Comparison of ENCODE assay signal across 8 cellular contexts in the genomic region with DNA sequence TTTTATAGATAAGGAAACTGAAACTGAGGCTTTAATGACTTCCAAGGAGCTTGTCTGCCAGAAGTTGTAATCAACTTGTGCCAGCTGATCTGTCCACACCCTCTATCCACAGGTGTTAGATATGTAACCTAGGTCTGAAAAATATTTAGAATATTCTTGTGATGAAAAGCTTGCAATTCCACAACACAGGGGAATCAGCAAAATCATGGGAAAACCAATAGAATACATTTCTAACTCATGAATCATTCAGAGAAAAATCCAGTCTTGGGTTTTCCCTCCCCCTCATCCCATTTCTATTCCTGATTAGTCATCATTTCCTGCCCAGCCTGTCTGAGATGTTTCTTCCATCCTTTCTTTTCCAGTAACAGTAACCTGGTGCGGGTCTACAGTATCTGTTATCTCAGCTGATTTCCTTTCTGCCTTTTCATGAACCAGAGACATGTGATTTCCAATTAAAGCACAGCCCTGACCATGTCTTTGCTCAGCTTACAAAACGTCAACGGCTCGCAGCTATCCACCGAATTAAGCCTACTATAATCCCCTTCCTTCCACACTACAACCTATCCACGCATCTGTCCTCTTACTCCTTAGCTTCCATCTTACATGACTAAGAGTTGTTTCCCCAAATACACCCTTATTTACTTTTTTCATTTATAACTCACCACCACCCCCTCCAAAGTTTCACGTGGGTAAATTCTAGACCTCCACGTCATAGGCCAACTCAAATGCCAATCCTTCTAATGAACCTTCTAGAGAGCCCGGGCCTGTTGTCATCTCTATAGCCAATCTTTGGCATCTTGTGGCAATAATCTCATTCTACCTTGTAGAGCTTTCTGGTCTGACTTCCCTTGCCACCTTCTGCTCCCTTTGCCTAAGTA. TPM values are rescaled to one million over a fixed set of nuclear protein-coding genes. Genes with fewer than 3 reads are reported as not detected.
A peak's percentile ranks its signal among the peaks of the same experiment; 100 is the strongest.
DNase-seq lines count a peak whose midpoint lies in the region; ATAC-seq, FAIRE-seq and TF ChIP-seq lines count a peak whose summit lies in the region.

No MANE protein-coding gene starts in this region.

- H3K9me3 ChIP-seq in HepG2 (ENCODE audit: low read length) (no peaks in the 10 kb centered on the region), suprapubic skin (no peaks in the 10 kb centered on the region)

- H3K27me3 ChIP-seq in HepG2 (ENCODE audit: control insufficient read depth in 1 of 2, insufficient read depth in 2 of 2, low read length in 2 of 2) (no peaks in the 10 kb centered on the region; a peak in 1 of 5 replicates), suprapubic skin (no peaks in the 10 kb centered on the region)

- H3K4me2 ChIP-seq in HepG2 (ENCODE audit: low read depth, low read length) = peak overlapping the region; percentile 93

- in situ Hi-C loops in HepG2 (cut with HindIII; ENCODE audit: extremely low pct_ligation_motif_present, low pct_unique_long_range_greater_than_20kb) = no loop called here

- no peak for FAIRE-seq in HepG2 (lab: Jason Lieb, UNC)

- H3K4me1 ChIP-seq in HepG2 (ENCODE audit: insufficient read depth, low read length) (peaks cover 59% of the 10 kb centered on the region), suprapubic skin (peaks cover 33% of the 10 kb centered on the region)

- peaks cover 16% of the 10 kb centered on the region for H4K20me1 ChIP-seq in HepG2 (ENCODE audit: insufficient read depth, low read length)

- POLR2A ChIA-PET in RWPE1 (lab: Yijun Ruan, JAX; ENCODE audit: low non-redundant PET) (no interaction called here), HepG2 (lab: Yijun Ruan, JAX) (interaction anchor here (0.6 to 1.7 kb wide), 7 partner anchors 10 to 772 kb away, joined by 3 to 7 read pairs (median 3); a partner anchor contains a TSS)

- H3K4me3 ChIP-seq in AG09309 (ENCODE audit: control insufficient read depth, low read depth, low read length) (peak overlapping the region; percentile 48), GM12875 (ENCODE audit: low read depth, low read length) (peak overlapping the region; percentile 90), HepG2 (replicated peaks in 1 of 3; ENCODE audit: insufficient read depth in 1 of 3, low read depth in 2 of 3, low read length in 3 of 3) (peak overlapping the region; percentile 79 to 90 (median 81)), suprapubic skin (peak overlapping the region; percentile 91)

- peak overlapping the region; percentile 94 for H3K27ac ChIP-seq in RWPE1
- H3K27ac ChIP-seq in cingulate gyrus (ENCODE audit: low read depth, low read length) = peak overlapping the region; percentile 86
- peak overlapping the region; percentile 85 for H3K27ac ChIP-seq in HepG2 (ENCODE audit: extremely low read length, insufficient read depth, low read length)
- peak overlapping the region; percentile 91 for H3K27ac ChIP-seq in suprapubic skin

- CTCF ChIA-PET in RWPE1 (lab: Yijun Ruan, JAX) = interaction anchor here (0.6 to 1.3 kb wide), 5 partner anchors 9 to 1055 kb away, joined by 3 to 5 read pairs (median 3); no protein-coding TSS in a partner anchor
- CTCF ChIA-PET in HepG2 (lab: Yijun Ruan, JAX; ENCODE audit: low intra/inter-chr PET ratio, low total read pairs) = no interaction called here

- TF ChIP-seq RAD21 in HepG2 (CRISPR knock-in tag; IDR thresholded peaks at IDR 0.05) = no peak

- H3K79me2 ChIP-seq in HepG2 (ENCODE audit: insufficient read depth, low read length) = peaks cover 33% of the 10 kb centered on the region

- no peak for TF ChIP-seq POLR2A in HepG2 (IDR thresholded peaks at IDR 0.05; ENCODE audit: insufficient read depth in 1 of 2, low read depth in 2 of 2, low read length in 2 of 2)
- TF ChIP-seq POLR2A in suprapubic skin (IDR thresholded peaks at IDR 0.05) = no peak

- TF ChIP-seq EP300 in HepG2 (IDR thresholded peaks at IDR 0.05; ENCODE audit: low read depth in 2 of 2, low read length in 2 of 2) (peak in 1 of 2 experiments; percentile 20; a peak in 1 of 4 replicates), HepG2 (CRISPR knock-in tag; IDR thresholded peaks at IDR 0.05; ENCODE audit: borderline replicate concordance) (no peak), suprapubic skin (IDR thresholded peaks at IDR 0.05) (no peak)

- 9% methylated on average over 9 of the region's 9 CpGs for WGBS in HepG2 (ENCODE audit: low lambda C conversion rate)
- WGBS in suprapubic skin = 17% methylated on average over 9 of the region's 9 CpGs

- TF ChIP-seq CTCF in AG09309 (IDR thresholded peaks at IDR 0.05; ENCODE audit: control insufficient read depth, insufficient read depth, low read depth, low read length, missing control alignments) (no peak), GM12875 (IDR thresholded peaks at IDR 0.05; ENCODE audit: borderline replicate concordance, insufficient read depth, low read depth, low read length) (no peak), RWPE1 (conservative IDR thresholded peaks at IDR 0.05; ENCODE audit: low read depth) (no peak), HepG2 (CRISPR knock-in tag; IDR thresholded peaks at IDR 0.05) (no peak), suprapubic skin (IDR thresholded peaks at IDR 0.05) (no peak)

- H3K36me3 ChIP-seq in HepG2 (replicated peaks in 1 of 2; ENCODE audit: control insufficient read depth in 1 of 2, insufficient read depth in 2 of 2, low read length in 2 of 2) = no peaks in the 10 kb centered on the region
- H3K36me3 ChIP-seq in suprapubic skin = no peaks in the 10 kb centered on the region

- DNase-seq in AG09309 (ENCODE audit: low read depth) = peak; percentile 82
- peak; percentile 94 for DNase-seq in RWPE1 (ENCODE audit: low spot score)
- peak; percentile 64 for DNase-seq in HepG2 (ENCODE audit: low spot score)
- DNase-seq in suprapubic skin (ENCODE audit: low spot score in 2 of 2) = no peak
- no peak for DNase-seq in central memory CD4-positive, alpha-beta T cell

- ATAC-seq in HG03066 (IDR thresholded peaks at IDR 0.05; ENCODE audit: low read depth, unreplicated experiment) = peak; percentile 3
- ATAC-seq in HepG2 = peak; percentile 10; the same call in 2 of the 3 replicates

- BruUV-seq in HepG2 (replicated peaks; lab: Mats Ljungman, UMichigan) = TSS peak; percentile 90

- H3K9ac ChIP-seq in HepG2 (ENCODE audit: insufficient read depth, low read depth, low read length) = peak overlapping the region; percentile 81

- peak overlapping the region; percentile 29 for H2AFZ ChIP-seq in HepG2 (ENCODE audit: low read length)

- intact Hi-C loops in HepG2 (cut with micrococcal nuclease; ENCODE audit: unreplicated experiment) = loop anchor here (2.0 to 5.0 kb wide), 2 partner anchors 74 to 288 kb away; a partner anchor contains a TSS

TF ChIP-seq in HepG2, 621 proteins besides CTCF, POLR2A, EP300 and RAD21 (continues in another document):
- TF ChIP-seq FOSL2 (CRISPR knock-in tag; IDR thresholded peaks at IDR 0.05) = peak; percentile 78
- TF ChIP-seq TARDBP (CRISPR knock-in tag; IDR thresholded peaks at IDR 0.05) = 0 out of 2 replicates have a peak, but pooled peaks have one; percentile 43
- TF ChIP-seq RARA (CRISPR knock-in tag; IDR thresholded peaks at IDR 0.05) = 0 out of 2 replicates have a peak, but pooled peaks have one; percentile 10
- TF ChIP-seq U2AF1 (optimal IDR thresholded peaks at IDR 0.05; ENCODE audit: low read depth, low read length) = no peak
- TF ChIP-seq LCORL (IDR thresholded peaks at IDR 0.05) = no peak
- TF ChIP-seq LCORL (CRISPR knock-in tag; IDR thresholded peaks at IDR 0.05) = peak; percentile 38; the same call in 1 of the 2 replicates
- 0 out of 2 replicates have a peak, but pooled peaks have one; percentile 1 for TF ChIP-seq FOXK1 (CRISPR knock-in tag; IDR thresholded peaks at IDR 0.05; ENCODE audit: borderline replicate concordance, low read depth)
- no peak for TF ChIP-seq MATR3 (CRISPR knock-in tag; IDR thresholded peaks at IDR 0.05)
- TF ChIP-seq ZFAT (CRISPR knock-in tag; conservative IDR thresholded peaks at IDR 0.05) = no peak
- 0 out of 2 replicates have a peak, but pooled peaks have one; percentile 52 for TF ChIP-seq ZNF354B (CRISPR knock-in tag; IDR thresholded peaks at IDR 0.05)
- TF ChIP-seq POLR2AphosphoS5 (IDR thresholded peaks at IDR 0.05; ENCODE audit: low read depth, low read length) = no peak
- TF ChIP-seq SAP130 (CRISPR knock-in tag; IDR thresholded peaks at IDR 0.05; ENCODE audit: low read depth) = peak; percentile 42; the same call in 1 of the 2 replicates

RNA-seq across cellular contexts. Expression of a gene that starts 1.0 kb away (rescaled TPM):
- total RNA-seq in HepG2 (2016; rRNA removed; fragmentation: Illumina TruSeq; extraction: Trizol) (11.0 and 13.1 TPM in 2 replicates), suprapubic skin (10 to 100 TPM in 2 of 4 donors, 1 to 10 TPM in 2; 2.9 to 19.1 (median 9.9) TPM)
- 7.4 and 7.7 TPM in 2 replicates for total RNA-seq in HepG2 (2016; cell fraction: cytosol; rRNA removed; fragmentation: Illumina TruSeq; extraction: Trizol; ENCODE audit: low read depth)
- total RNA-seq in HepG2 (2016; cell fraction: insoluble cytoplasmic fraction; rRNA removed; fragmentation: Illumina TruSeq; extraction: Trizol) = 10.6 and 11.4 TPM in 2 replicates
- total RNA-seq in HepG2 (2016; cell fraction: membrane; rRNA removed; fragmentation: Illumina TruSeq; extraction: Trizol) = 8.1 and 8.3 TPM in 2 replicates
- 6.7 and 7.6 TPM in 2 replicates for total RNA-seq in HepG2 (2016; cell fraction: nucleus; rRNA removed; fragmentation: Illumina TruSeq; extraction: Trizol)
- polyA plus RNA-seq in HepG2 (2011; rRNA removed) = 3.5 and 3.6 TPM in 2 replicates
- 1.7 and 1.8 TPM in 2 replicates for polyA plus RNA-seq in HepG2 (2011; cell fraction: cytosol; rRNA removed)
- 3.6 and 4.8 TPM in 2 replicates for polyA plus RNA-seq in HepG2 (2011; cell fraction: nucleus; rRNA removed)
- 5.3 and 6.0 TPM in 2 replicates for polyA plus RNA-seq in HepG2 (2012)
- 0.45 and 0.55 TPM in 2 replicates for polyA plus RNA-seq in HepG2 (2016; cell fraction: cytosol; fragmentation: Illumina TruSeq; extraction: Trizol; ENCODE audit: low read depth)
- polyA plus RNA-seq in HepG2 (2016; cell fraction: insoluble cytoplasmic fraction; fragmentation: Illumina TruSeq; extraction: Trizol; ENCODE audit: low read depth) = 6.1 and 6.3 TPM in 2 replicates
- polyA plus RNA-seq in HepG2 (2016; cell fraction: membrane; fragmentation: Illumina TruSeq; extraction: Trizol; ENCODE audit: low read depth) = 1.7 and 2.1 TPM in 2 replicates
- polyA plus RNA-seq in HepG2 (2016; cell fraction: nucleus; fragmentation: Illumina TruSeq; extraction: Trizol; ENCODE audit: insufficient read depth, low read depth) = 7.9 and 8.0 TPM in 2 replicates
- 9.5 and 10.1 TPM in 2 replicates for polyA minus RNA-seq in HepG2 (2011; rRNA and poly(A)+ RNA removed; ENCODE audit: low replicate concordance)
- polyA minus RNA-seq in HepG2 (2011; cell fraction: cytosol; rRNA and poly(A)+ RNA removed) = 11.4 and 14.6 TPM in 2 replicates
- polyA minus RNA-seq in HepG2 (2011; cell fraction: nucleus; rRNA and poly(A)+ RNA removed) = 6.4 and 12.3 TPM in 2 replicates

Comparison
In these comparisons a context has a peak if more than half of its experiments do, and no peak if none do; other contexts are left out.
1. DNase-seq: peak in AG09309 (single experiment), RWPE1 (single experiment) and HepG2 (single experiment); none in suprapubic skin (0 of 2) and central memory CD4-positive, alpha-beta T cell (single experiment).
2. Peak in every context shown above with its lines, with median percentiles within 50 percentile points of each other: H3K4me3 ChIP-seq and H3K27ac ChIP-seq.